ENCODE assay signal across 38 cellular contexts in the genomic region with DNA sequence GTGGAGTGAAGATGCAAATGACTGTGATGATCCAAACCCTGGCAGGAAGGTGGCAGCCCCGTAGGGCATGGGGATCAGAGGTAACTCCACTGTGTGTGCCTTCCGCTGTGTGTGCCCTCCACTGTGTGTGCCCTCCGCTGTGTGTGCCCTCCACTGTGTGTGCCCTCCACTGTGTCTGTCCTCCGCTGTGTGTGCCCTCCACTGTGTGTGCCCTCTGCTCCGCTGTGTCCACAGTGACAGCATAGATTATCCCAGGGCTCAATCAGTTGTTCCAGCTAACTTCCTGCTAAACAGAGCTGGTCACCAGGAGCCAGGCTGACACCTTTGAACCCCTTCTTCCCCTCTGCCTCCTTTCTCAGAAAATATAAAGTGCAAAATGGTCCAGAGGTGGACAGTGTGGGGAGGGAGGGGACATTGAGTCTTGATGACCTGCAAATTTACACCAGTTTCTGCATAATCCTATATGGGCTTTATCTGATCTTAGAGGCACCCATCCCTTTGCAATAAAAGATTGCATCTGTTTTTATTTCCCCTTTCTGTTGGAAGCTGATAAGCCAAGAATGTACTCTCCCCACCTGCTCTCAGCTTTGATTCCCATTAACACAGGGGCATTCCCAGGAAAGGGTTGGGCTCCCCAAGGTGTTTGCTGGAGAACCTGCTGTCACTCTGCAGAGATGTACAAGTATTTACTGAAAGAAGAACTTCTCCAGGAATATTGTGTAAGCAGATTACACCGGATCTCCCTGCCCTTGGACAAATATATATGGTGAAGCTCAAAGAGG. TPM values are rescaled to one million over a fixed set of nuclear protein-coding genes. Genes with fewer than 3 reads are reported as not detected.
DNase-seq lines count a peak whose midpoint lies in the region; ATAC-seq and TF ChIP-seq lines count a peak whose summit lies in the region.
"Had no signal": no experiment of that assay in that cellular context is flagged by ENCODE, and none has a peak within 500 bp of the region (broad histone marks: within the 10 kb centered on the region; RNA-seq: fewer than 3 reads in every experiment).

No MANE protein-coding gene starts in this region.

- no peak overlapping the region for H3K4me2 ChIP-seq in osteoblast (ENCODE audit: insufficient read depth, low read length)

- no peak overlapping the region for H3K27ac Mint-ChIP-seq in osteocyte (ENCODE audit: unreplicated experiment)
- H3K27ac Mint-ChIP-seq: activated CD4-positive, alpha-beta memory T cell treated with anti-CD3 and anti-CD28 coated beads for 36 hours; CD4-positive, alpha-beta T cell; HFFc6; natural killer cell treated with Interleukin-12 subunit alpha and Interleukin-12 subunit beta and Interleukin-15 and Interleukin-18, amount 100 ng/mL, for 72 hours; stimulated activated naive CD8-positive, alpha-beta T cell treated with anti-CD3 and anti-CD28 coated beads, Interleukin-15, amount 100 ng/mL, for 72 hours had no signal

- H3K9me3 ChIP-seq in Peyer's patch (no peaks in the 10 kb centered on the region), osteoblast (ENCODE audit: low read depth, low read length) (no peaks in the 10 kb centered on the region)
- H3K9me3 ChIP-seq: gastroesophageal sphincter, pancreas, right atrium auricular region, spleen had no signal

- no peaks in the 10 kb centered on the region for H3K9me3 Mint-ChIP-seq in osteocyte (ENCODE audit: unreplicated experiment)
- H3K9me3 Mint-ChIP-seq: activated CD4-positive, alpha-beta memory T cell treated with anti-CD3 and anti-CD28 coated beads for 36 hours; CD4-positive, alpha-beta T cell; HFFc6; natural killer cell treated with Interleukin-12 subunit alpha and Interleukin-12 subunit beta and Interleukin-15 and Interleukin-18, amount 100 ng/mL, for 72 hours; stimulated activated naive CD8-positive, alpha-beta T cell treated with anti-CD3 and anti-CD28 coated beads, Interleukin-15, amount 100 ng/mL, for 72 hours had no signal

- H3K4me3 Mint-ChIP-seq in osteocyte (ENCODE audit: unreplicated experiment) = no peak overlapping the region
- H3K4me3 Mint-ChIP-seq: activated CD4-positive, alpha-beta memory T cell treated with anti-CD3 and anti-CD28 coated beads for 36 hours; CD4-positive, alpha-beta T cell; HFFc6; natural killer cell treated with Interleukin-12 subunit alpha and Interleukin-12 subunit beta and Interleukin-15 and Interleukin-18, amount 100 ng/mL, for 72 hours; stimulated activated naive CD8-positive, alpha-beta T cell treated with anti-CD3 and anti-CD28 coated beads, Interleukin-15, amount 100 ng/mL, for 72 hours had no signal

- TF ChIP-seq POLR2A in Peyer's patch (IDR thresholded peaks at IDR 0.05) = no peak

- ATAC-seq in HG02870 (IDR thresholded peaks at IDR 0.05; ENCODE audit: unreplicated experiment) = no peak
- ATAC-seq: gastroesophageal sphincter; GM12878; natural killer cell treated with Interleukin-12 subunit alpha and Interleukin-12 subunit beta and Interleukin-15 and Interleukin-18, amount 100 ng/mL, for 72 hours; stimulated activated naive CD8-positive, alpha-beta T cell treated with anti-CD3 and anti-CD28 coated beads, Interleukin-15, amount 100 ng/mL, for 72 hours had no signal

- TF ChIP-seq CTCF in Peyer's patch (IDR thresholded peaks at IDR 0.05) (no peak), osteoblast (IDR thresholded peaks at IDR 0.05; ENCODE audit: extremely low read depth, low read depth, low read length) (no peak), osteocyte (IDR thresholded peaks at IDR 0.05) (no peak)

- H3K4me3 ChIP-seq in Peyer's patch (no peak overlapping the region), osteoblast (ENCODE audit: insufficient read depth, low read length) (no peak overlapping the region)
- H3K4me3 ChIP-seq: coronary artery, gastroesophageal sphincter, GM12878, lung, pancreas, right atrium auricular region, spleen had no signal

- H3K27me3 Mint-ChIP-seq in osteocyte (ENCODE audit: unreplicated experiment) = peaks cover 10% of the 10 kb centered on the region
- H3K27me3 Mint-ChIP-seq: activated CD4-positive, alpha-beta memory T cell treated with anti-CD3 and anti-CD28 coated beads for 36 hours; CD4-positive, alpha-beta T cell; natural killer cell treated with Interleukin-12 subunit alpha and Interleukin-12 subunit beta and Interleukin-15 and Interleukin-18, amount 100 ng/mL, for 72 hours had no signal

- H2AFZ ChIP-seq in osteoblast (ENCODE audit: low read length) = no peak overlapping the region

- H3K36me3 ChIP-seq in Peyer's patch = no peaks in the 10 kb centered on the region
- no peaks in the 10 kb centered on the region for H3K36me3 ChIP-seq in osteoblast (ENCODE audit: insufficient read depth, low read length)
- H3K36me3 ChIP-seq: gastroesophageal sphincter, pancreas, right atrium auricular region, spleen had no signal

- peaks cover 0 to 25% (median 2%) of the 10 kb centered on the region in 4 donors for H3K4me1 ChIP-seq in Peyer's patch
- H3K4me1 ChIP-seq in osteoblast (ENCODE audit: insufficient read depth, low read length) = no peaks in the 10 kb centered on the region
- H3K4me1 ChIP-seq: gastroesophageal sphincter, pancreas, right atrium auricular region, spleen had no signal

- H3K27ac ChIP-seq in Peyer's patch (peak overlapping the region in 3 of 4 donors; percentile 59 to 90 (median 89)), osteoblast (ENCODE audit: low read depth, low read length) (no peak overlapping the region)
- H3K27ac ChIP-seq: coronary artery, gastroesophageal sphincter, pancreas, right atrium auricular region, spleen had no signal

- no peaks in the 10 kb centered on the region for H4K20me1 ChIP-seq in osteoblast (ENCODE audit: insufficient read depth, low read length)

- peak; percentile 44 for DNase-seq in GF-D8 (lab: John Stamatoyannopoulos, UW)
- DNase-seq in Peyer's patch = peak in 2 of 3 donors; percentile 76 to 77
- DNase-seq in osteoblast (ENCODE audit: insufficient read length, low spot score, missing footprints) = peak; percentile 45
- no peak for DNase-seq in osteocyte (ENCODE audit: extremely low spot score, unreplicated experiment)
- no peak for DNase-seq in NCI-H1417 treated with DMSO at 0.1 percent for 48 hours (lab: John Stamatoyannopoulos, UW)
- DNase-seq: activated CD4-positive, alpha-beta memory T cell treated with anti-CD3 and anti-CD28 coated beads for 36 hours; activated CD4-positive, alpha-beta T cell treated with anti-CD3 and anti-CD28 coated beads for 1 hour; activated CD8-positive, alpha-beta memory T cell treated with anti-CD3 and anti-CD28 coated beads, Interleukin-2, amount 50 U/mL, for 4 hours; activated naive CD4-positive, alpha-beta T cell; AML-193; CD4-positive, alpha-beta T cell; DMS 273 treated with DMSO at 0.1 percent for 48 hours; effector CD8-positive, alpha-beta T cell; EL; HFFc6; hippocampal formation; MM.1S; NCI-H1436; NCI-H2081; NK-92 treated with Interleukin-12 subunit alpha and Interleukin-12 subunit beta, amount 100 ng/mL, for 24 hours; pancreas; SHP77; spleen; stimulated activated CD4-positive, alpha-beta T cell treated with anti-CD3 and anti-CD28 coated beads, Interleukin-2, amount 100 ng/mL, for 24 hours; stimulated activated CD8-positive, alpha-beta memory T cell treated with anti-CD3 and anti-CD28 coated beads, Interleukin-4, amount 100 ng/mL, for 48 hours; stimulated activated naive CD8-positive, alpha-beta T cell treated with anti-CD3 and anti-CD28 coated beads, Interleukin-15, amount 100 ng/mL, for 72 hours; T-helper 2 cell had no signal

- no peaks in the 10 kb centered on the region for H3K79me2 ChIP-seq in osteoblast (ENCODE audit: insufficient read depth, low read length)

- H3K4me1 Mint-ChIP-seq in osteocyte (ENCODE audit: unreplicated experiment) = no peaks in the 10 kb centered on the region

- H3K27me3 ChIP-seq in Peyer's patch (no peaks in the 10 kb centered on the region), osteoblast (ENCODE audit: insufficient read depth, low read length) (peaks cover 3% of the 10 kb centered on the region)
- H3K27me3 ChIP-seq: gastroesophageal sphincter, pancreas, right atrium auricular region, spleen had no signal

- H3K36me3 Mint-ChIP-seq in osteocyte (ENCODE audit: unreplicated experiment) = no peaks in the 10 kb centered on the region
- H3K36me3 Mint-ChIP-seq: activated CD4-positive, alpha-beta memory T cell treated with anti-CD3 and anti-CD28 coated beads for 36 hours; natural killer cell treated with Interleukin-12 subunit alpha and Interleukin-12 subunit beta and Interleukin-15 and Interleukin-18, amount 100 ng/mL, for 72 hours had no signal

RNA-seq across cellular contexts. Expression of a gene that starts 21.6 kb away (rescaled TPM):
- 10 to 100 TPM; 15.7 to 93.6 (median 57.0) TPM for total RNA-seq in Peyer's patch
- total RNA-seq in osteoblast = not detected in 2 replicates
- not detected in 2 replicates for total RNA-seq in osteocyte
- total RNA-seq: A673; activated CD4-positive, alpha-beta memory T cell treated with anti-CD3 and anti-CD28 coated beads for 36 hours; cardiac septum; CD4-positive, alpha-beta T cell; H1; HFFc6; mononuclear cell; natural killer cell treated with Interleukin-12 subunit alpha and Interleukin-12 subunit beta and Interleukin-15 and Interleukin-18, amount 100 ng/mL, for 72 hours; right atrium auricular region; spleen had no signal

RNA-seq across cellular contexts. Expression of a gene that starts 52.6 kb away (rescaled TPM):
- total RNA-seq in Peyer's patch = 10 to 100 TPM; 26.4 to 50.2 (median 34.9) TPM
- total RNA-seq in osteoblast = 10.9 TPM in 2 replicates
- total RNA-seq in osteocyte = 61.7 and 70.3 TPM in 2 replicates

RNA-seq across cellular contexts. Expression of a gene that starts 59.5 kb away (rescaled TPM):
- total RNA-seq in Peyer's patch (10 to 100 TPM in 2 of 4 donors, 1 to 10 TPM in 2; 7.6 to 16.5 (median 12.0) TPM), osteoblast (11.8 and 15.2 TPM in 2 replicates), osteocyte (14.2 and 17.3 TPM in 2 replicates)

Comparison
In these comparisons a context has a peak if more than half of its experiments do, and no peak if none do; other contexts are left out.
1. DNase-seq: peak in GF-D8 (single experiment), Peyer's patch (2 of 3) and osteoblast (single experiment); none in osteocyte (single experiment) and NCI-H1417 treated with DMSO at 0.1 percent for 48 hours (single experiment).
2. RNA of a gene that starts 21.6 kb away (total RNA-seq): 15.7 to 93.6 TPM in Peyer's patch; not detected in osteoblast and not detected in osteocyte; every median in the first group is over 10 times any median in the second.